In genomic region chr11:70574725-70575347, GRCh38 we compare ENCODE assay signal across 22 cellular contexts.
"Had no signal": no experiment of that assay in that cellular context is flagged by ENCODE, and none has a peak within 500 bp of the region (broad histone marks: within the 10 kb centered on the region; RNA-seq: fewer than 3 reads in every experiment).

No MANE protein-coding gene starts in this region.

- H3K36me3 Mint-ChIP-seq: activated naive CD4-positive, alpha-beta T cell treated with anti-CD3 and anti-CD28 coated beads, Interleukin-2, amount 50 U/mL, for 72 hours; brain had no signal

- H3K27ac ChIP-seq: dorsolateral prefrontal cortex, esophagus squamous epithelium, gastrocnemius medialis, left ventricle myocardium inferior had no signal

- DNase-seq: activated CD4-positive, alpha-beta T cell treated with anti-CD3 and anti-CD28 coated beads for 4 hours; activated CD4-positive, alpha-beta T cell treated with anti-CD3 and anti-CD28 coated beads, Interleukin-2, amount 50 U/mL, for 48 hours; activated CD4-positive, CD25-positive, alpha-beta regulatory T cell; activated CD8-positive, alpha-beta memory T cell treated with anti-CD3 and anti-CD28 coated beads, Interleukin-2, amount 50 U/mL, for 48 hours; activated effector memory CD4-positive, alpha-beta T cell treated with Interleukin-2 at 50 U/mL for 16 hours; activated T-cell treated with anti-CD3 and anti-CD28 coated beads, Interleukin-2, amount 50 U/mL, for 72 hours; caudate nucleus; esophagus squamous epithelium; gastrocnemius medialis; hippocampal formation; kidney glomerular epithelial cell; left ventricle myocardium inferior; mammary epithelial cell; stimulated activated CD4-positive, alpha-beta T cell treated with anti-CD3 and anti-CD28 coated beads, Interleukin-12 subunit alpha, Interleukin-12 subunit beta, amount 100 ng/mL, for 4 hours; stimulated activated CD4-positive, alpha-beta T cell treated with anti-CD3 and anti-CD28 coated beads, Interleukin-4, amount 100 ng/mL, for 4 hours; stimulated activated naive CD8-positive, alpha-beta T cell treated with anti-CD3 and anti-CD28 coated beads, Interleukin-15, Interleukin-2, amounts not matched to agents 100 U/mL and 50 U/mL, for 24 hours; T1000 had no signal

- ATAC-seq: activated naive CD4-positive, alpha-beta T cell treated with anti-CD3 and anti-CD28 coated beads, Interleukin-2, amount 50 U/mL, for 72 hours; activated T-cell treated with anti-CD3 and anti-CD28 coated beads, Interleukin-2, amount 50 U/mL, for 72 hours; gastrocnemius medialis; stimulated activated naive CD8-positive, alpha-beta T cell treated with anti-CD3 and anti-CD28 coated beads, Interleukin-15, Interleukin-2, amounts not matched to agents 100 U/mL and 50 U/mL, for 24 hours had no signal

- H3K27me3 Mint-ChIP-seq: brain, progenitor cell of endocrine pancreas had no signal

- H3K27ac Mint-ChIP-seq: activated naive CD4-positive, alpha-beta T cell treated with anti-CD3 and anti-CD28 coated beads, Interleukin-2, amount 50 U/mL, for 72 hours; activated T-cell treated with anti-CD3 and anti-CD28 coated beads, Interleukin-2, amount 50 U/mL, for 72 hours; progenitor cell of endocrine pancreas; T-helper 1 cell treated with Interleukin-12 subunit alpha and Interleukin-12 subunit beta and Interleukin-4 antibody, amounts not matched to agents 30 μg/mL and 1 μg/mL, for 36 hours had no signal

- H3K4me3 Mint-ChIP-seq: activated T-cell treated with anti-CD3 and anti-CD28 coated beads, Interleukin-2, amount 50 U/mL, for 72 hours; brain; T-helper 1 cell treated with Interleukin-12 subunit alpha and Interleukin-12 subunit beta and Interleukin-4 antibody, amounts not matched to agents 30 μg/mL and 1 μg/mL, for 36 hours had no signal

- H3K4me3 ChIP-seq: dorsolateral prefrontal cortex, esophagus squamous epithelium, gastrocnemius medialis, left ventricle myocardium inferior had no signal

- H3K9me3 Mint-ChIP-seq: activated naive CD4-positive, alpha-beta T cell treated with anti-CD3 and anti-CD28 coated beads, Interleukin-2, amount 50 U/mL, for 72 hours; activated T-cell treated with anti-CD3 and anti-CD28 coated beads, Interleukin-2, amount 50 U/mL, for 72 hours; brain; T-helper 1 cell treated with Interleukin-12 subunit alpha and Interleukin-12 subunit beta and Interleukin-4 antibody, amounts not matched to agents 30 μg/mL and 1 μg/mL, for 36 hours had no signal
